In the genomic region with DNA sequence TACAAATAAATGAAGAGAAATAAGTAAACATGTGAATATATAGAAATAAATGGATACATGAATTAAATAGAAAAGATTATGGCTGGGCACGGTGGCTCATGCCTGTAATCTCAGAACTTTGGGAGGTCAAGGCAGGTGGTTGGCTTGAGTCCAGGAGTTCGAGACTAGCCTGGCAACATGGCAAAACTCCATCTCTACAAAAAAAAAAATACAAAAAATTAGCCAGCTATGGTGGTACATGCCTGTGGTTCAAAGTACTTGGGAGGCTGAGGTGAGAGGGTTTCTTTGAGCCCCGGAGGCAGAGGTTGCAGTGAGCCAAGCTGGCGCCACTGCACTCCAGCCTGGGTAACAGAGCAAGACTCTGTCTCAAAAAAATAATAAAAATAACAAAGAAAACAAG, we compare ENCODE assay signal across 15 cellular contexts. TPM values are rescaled to one million over a fixed set of nuclear protein-coding genes. Genes with fewer than 3 reads are reported as not detected.
A peak's percentile ranks its signal among the peaks of the same experiment; 100 is the strongest.
DNase-seq lines count a peak whose midpoint lies in the region; ATAC-seq lines count a peak whose summit lies in the region.
"Had no signal": no experiment of that assay in that cellular context is flagged by ENCODE, and none has a peak within 500 bp of the region (broad histone marks: within the 10 kb centered on the region; RNA-seq: fewer than 3 reads in every experiment).

No MANE protein-coding gene starts in this region.

- intact Hi-C loops in activated CD4-positive, alpha-beta T cell treated with anti-CD3 and anti-CD28 coated beads, Interleukin-2, amount 10 ng/mL, durations not matched to agents 24 days and 14 days (cut with micrococcal nuclease), result no loop called here

- H3K27ac Mint-ChIP-seq in activated CD4-positive, alpha-beta T cell treated with anti-CD3 and anti-CD28 coated beads, Interleukin-2, amount 10 ng/mL, durations not matched to agents 24 days and 14 days, result no peak overlapping the region
- no peak overlapping the region for H3K27ac Mint-ChIP-seq in activated CD4-positive, alpha-beta T cell treated with anti-CD3 and anti-CD28 coated beads, Interleukin-2, amount 10 ng/mL, durations not matched to agents 7 days and 5 days
- H3K27ac Mint-ChIP-seq: B cell; CD4-positive, alpha-beta T cell; CD8-positive, alpha-beta T cell had no signal

- no peaks in the 10 kb centered on the region for H3K9me3 Mint-ChIP-seq in activated CD4-positive, alpha-beta T cell treated with anti-CD3 and anti-CD28 coated beads, Interleukin-2, amount 10 ng/mL, durations not matched to agents 24 days and 14 days
- H3K9me3 Mint-ChIP-seq in activated CD4-positive, alpha-beta T cell treated with anti-CD3 and anti-CD28 coated beads, Interleukin-2, amount 10 ng/mL, durations not matched to agents 7 days and 5 days, result no peaks in the 10 kb centered on the region
- H3K9me3 Mint-ChIP-seq: CD4-positive, alpha-beta T cell; CD8-positive, alpha-beta T cell had no signal

- H3K4me1 Mint-ChIP-seq in activated CD4-positive, alpha-beta T cell treated with anti-CD3 and anti-CD28 coated beads, Interleukin-2, amount 10 ng/mL, durations not matched to agents 24 days and 14 days, result peaks cover 4% of the 10 kb centered on the region
- H3K4me1 Mint-ChIP-seq in activated CD4-positive, alpha-beta T cell treated with anti-CD3 and anti-CD28 coated beads, Interleukin-2, amount 10 ng/mL, durations not matched to agents 7 days and 5 days, result peaks cover 5% of the 10 kb centered on the region

- POLR2A ChIA-PET in activated CD4-positive, alpha-beta T cell treated with anti-CD3 and anti-CD28 coated beads, Interleukin-2, amount 10 ng/mL, durations not matched to agents 7 days and 5 days (lab: Charles Lee), result no interaction called here

- CTCF ChIA-PET in activated CD4-positive, alpha-beta T cell treated with anti-CD3 and anti-CD28 coated beads, Interleukin-2, amount 10 ng/mL, durations not matched to agents 7 days and 5 days (lab: Charles Lee), result interaction anchor here (0.9 kb wide), 1 partner anchor 321 kb away, joined by 3 read pairs; no protein-coding TSS in a partner anchor

- no peak overlapping the region for H3K4me3 Mint-ChIP-seq in activated CD4-positive, alpha-beta T cell treated with anti-CD3 and anti-CD28 coated beads, Interleukin-2, amount 10 ng/mL, durations not matched to agents 24 days and 14 days
- no peak overlapping the region for H3K4me3 Mint-ChIP-seq in activated CD4-positive, alpha-beta T cell treated with anti-CD3 and anti-CD28 coated beads, Interleukin-2, amount 10 ng/mL, durations not matched to agents 7 days and 5 days
- H3K4me3 Mint-ChIP-seq: B cell; CD4-positive, alpha-beta T cell; CD8-positive, alpha-beta T cell had no signal

- H3K27me3 Mint-ChIP-seq in activated CD4-positive, alpha-beta T cell treated with anti-CD3 and anti-CD28 coated beads, Interleukin-2, amount 10 ng/mL, durations not matched to agents 24 days and 14 days, result peaks cover 30% of the 10 kb centered on the region
- H3K27me3 Mint-ChIP-seq in activated CD4-positive, alpha-beta T cell treated with anti-CD3 and anti-CD28 coated beads, Interleukin-2, amount 10 ng/mL, durations not matched to agents 7 days and 5 days, result peaks cover 6% of the 10 kb centered on the region

- no peaks in the 10 kb centered on the region for H3K36me3 Mint-ChIP-seq in activated CD4-positive, alpha-beta T cell treated with anti-CD3 and anti-CD28 coated beads, Interleukin-2, amount 10 ng/mL, durations not matched to agents 24 days and 14 days (ENCODE audit: low read depth)
- H3K36me3 Mint-ChIP-seq in activated CD4-positive, alpha-beta T cell treated with anti-CD3 and anti-CD28 coated beads, Interleukin-2, amount 10 ng/mL, durations not matched to agents 7 days and 5 days (ENCODE audit: low read depth), result no peaks in the 10 kb centered on the region
- H3K36me3 Mint-ChIP-seq: CD8-positive, alpha-beta T cell had no signal

- peak; percentile 17 for DNase-seq in activated CD4-positive, alpha-beta T cell treated with anti-CD3 and anti-CD28 coated beads, Interleukin-2, amount 10 ng/mL, durations not matched to agents 24 days and 14 days
- DNase-seq in activated CD4-positive, alpha-beta T cell treated with anti-CD3 and anti-CD28 coated beads, Interleukin-2, amount 10 ng/mL, durations not matched to agents 7 days and 5 days, result no peak
- DNase-seq in RPMI8226 (peak; percentile 58), NCI-H524 treated with DMSO at 0.1 percent for 48 hours (lab: John Stamatoyannopoulos, UW) (no peak)
- DNase-seq: AML-193; Caco-2; Calu3; CD4-positive, alpha-beta T cell; CD8-positive, alpha-beta T cell; DMS79 treated with DMSO at 0.1 percent for 48 hours; GF-D8 had no signal

- no peak for ATAC-seq in HG02938 (IDR thresholded peaks at IDR 0.05; ENCODE audit: unreplicated experiment)
- ATAC-seq: A549; CD8-positive, alpha-beta T cell had no signal

RNA-seq across cellular contexts. Expression of gene CLEC7A, which starts 5.1 kb away (rescaled TPM):
- not detected in 2 replicates for total RNA-seq in activated CD4-positive, alpha-beta T cell treated with anti-CD3 and anti-CD28 coated beads, Interleukin-2, amount 10 ng/mL, durations not matched to agents 24 days and 14 days
- total RNA-seq in activated CD4-positive, alpha-beta T cell treated with anti-CD3 and anti-CD28 coated beads, Interleukin-2, amount 10 ng/mL, durations not matched to agents 7 days and 5 days, result not detected
- total RNA-seq: A172, Caco-2 had no signal

RNA-seq across cellular contexts. Expression of gene CLEC1A, which starts 36.3 kb away (rescaled TPM):
- total RNA-seq in activated CD4-positive, alpha-beta T cell treated with anti-CD3 and anti-CD28 coated beads, Interleukin-2, amount 10 ng/mL, durations not matched to agents 24 days and 14 days, result not detected in 2 replicates
- not detected for total RNA-seq in activated CD4-positive, alpha-beta T cell treated with anti-CD3 and anti-CD28 coated beads, Interleukin-2, amount 10 ng/mL, durations not matched to agents 7 days and 5 days
- total RNA-seq: A172; B cell; Caco-2; Calu3; CD4-positive, alpha-beta T cell; CD8-positive, alpha-beta T cell had no signal

RNA-seq across cellular contexts. Expression of gene OLR1, which starts 36.8 kb away (rescaled TPM):
- not detected in 2 replicates for total RNA-seq in activated CD4-positive, alpha-beta T cell treated with anti-CD3 and anti-CD28 coated beads, Interleukin-2, amount 10 ng/mL, durations not matched to agents 24 days and 14 days
- not detected for total RNA-seq in activated CD4-positive, alpha-beta T cell treated with anti-CD3 and anti-CD28 coated beads, Interleukin-2, amount 10 ng/mL, durations not matched to agents 7 days and 5 days
- total RNA-seq: B cell; Calu3; CD4-positive, alpha-beta T cell; CD8-positive, alpha-beta T cell had no signal

RNA-seq across cellular contexts. Expression of gene TMEM52B, which starts 43.7 kb away (rescaled TPM):
- total RNA-seq in activated CD4-positive, alpha-beta T cell treated with anti-CD3 and anti-CD28 coated beads, Interleukin-2, amount 10 ng/mL, durations not matched to agents 24 days and 14 days, result not detected in 2 replicates
- not detected for total RNA-seq in activated CD4-positive, alpha-beta T cell treated with anti-CD3 and anti-CD28 coated beads, Interleukin-2, amount 10 ng/mL, durations not matched to agents 7 days and 5 days
- total RNA-seq: B cell; Calu3; CD4-positive, alpha-beta T cell; CD8-positive, alpha-beta T cell had no signal

Comparison
In these comparisons a context has a peak if more than half of its experiments do, and no peak if none do; other contexts are left out.
1. DNase-seq: peak in activated CD4-positive, alpha-beta T cell treated with anti-CD3 and anti-CD28 coated beads, Interleukin-2, amount 10 ng/mL, durations not matched to agents 24 days and 14 days (single experiment) and RPMI8226 (single experiment); none in activated CD4-positive, alpha-beta T cell treated with anti-CD3 and anti-CD28 coated beads, Interleukin-2, amount 10 ng/mL, durations not matched to agents 7 days and 5 days (single experiment) and NCI-H524 treated with DMSO at 0.1 percent for 48 hours (single experiment).